24 cellular contexts compared by ENCODE assay signal in genomic region chr1:230243146-230243545, GRCh38.
DNase-seq lines count a peak whose midpoint lies in the region; ATAC-seq, FAIRE-seq and TF ChIP-seq lines count a peak whose summit lies in the region.
"Had no signal": no experiment of that assay in that cellular context is flagged by ENCODE, and none has a peak within 500 bp of the region (broad histone marks: within the 10 kb centered on the region; RNA-seq: fewer than 3 reads in every experiment).

No MANE protein-coding gene starts in this region.

- DNase-seq in H9: no peak
- no peak for DNase-seq in HFFc6
- DNase-seq in K562 (ENCODE audit: extremely low read depth in 1 of 4, low spot score in 3 of 4): no peak
- no peak for DNase-seq in trophoblast cell
- no peak for DNase-seq in tibial nerve (ENCODE audit: low spot score in 2 of 2)
- no peak for DNase-seq in cerebellar nuclear complex (lab: John Stamatoyannopoulos, UW)
- DNase-seq: ACHN; CD4-positive, alpha-beta T cell; COR-L47; DMS 273 treated with DMSO at 0.1 percent for 48 hours; DMS79 treated with DMSO at 0.1 percent for 48 hours; KBM-7; NCI-H1092 treated with DMSO at 0.1 percent for 48 hours; NCI-H146; NCI-H2029 treated with DMSO at 0.1 percent for 48 hours; NCI-H2171; NCI-H345; NCI-H524; NCI-H774; NK-92 treated with Interleukin-12 subunit alpha and Interleukin-12 subunit beta, amount 100 ng/mL, for 24 hours; Peyer's patch had no signal

- no peak overlapping the region for H2BK12ac ChIP-seq in H9 (ENCODE audit: insufficient read length, low read depth, low read length)
- H2BK12ac ChIP-seq in trophoblast cell (ENCODE audit: low read length): no peak overlapping the region

- H3K27me3 Mint-ChIP-seq in H9 (ENCODE audit: low read depth) (no peaks in the 10 kb centered on the region), HFFc6 (ENCODE audit: insufficient read depth) (no peaks in the 10 kb centered on the region; the same call in 1 of the 2 replicates)
- H3K27me3 Mint-ChIP-seq: CD4-positive, alpha-beta T cell had no signal

- CTCF ChIA-PET in K562 (lab: Yijun Ruan, JAX; ENCODE audit: low intra/inter-chr PET ratio): no interaction called here

- H2BK120ac ChIP-seq in H9 (ENCODE audit: low read depth, low read length, poor library complexity, severe bottlenecking) (no peak overlapping the region), trophoblast cell (ENCODE audit: insufficient read depth, low read length, poor library complexity) (no peak overlapping the region)

- H4K91ac ChIP-seq in H9 (ENCODE audit: insufficient read length, low read depth, low read length): no peak overlapping the region
- no peak overlapping the region for H4K91ac ChIP-seq in trophoblast cell (ENCODE audit: low read depth, low read length)

- H4K20me1 ChIP-seq in H9 (ENCODE audit: control insufficient read depth, insufficient read depth, insufficient read length): no peaks in the 10 kb centered on the region
- H4K20me1 ChIP-seq in K562 (replicated peaks; ENCODE audit: control insufficient read depth, insufficient read depth, low read length): no peaks in the 10 kb centered on the region

- H3K4me2 ChIP-seq in H9 (ENCODE audit: insufficient read depth, insufficient read length, low read length) (no peak overlapping the region), K562 (ENCODE audit: insufficient read depth, low read length) (no peak overlapping the region), trophoblast cell (ENCODE audit: low read length) (no peak overlapping the region)
- H3K4me2 ChIP-seq: BLaER1 had no signal

- TF ChIP-seq RAD21 in K562 (CRISPR knock-in tag; conservative IDR thresholded peaks at IDR 0.05 in 1 of 2, IDR thresholded peaks at IDR 0.05 in 1 of 2): no peak

- H2BK5ac ChIP-seq in H9 (ENCODE audit: insufficient read length, low read length): no peak overlapping the region
- H2BK5ac ChIP-seq in trophoblast cell (ENCODE audit: low read depth, low read length, poor library complexity): no peak overlapping the region

- H3K4me3 Mint-ChIP-seq in H9 (no peak overlapping the region), HFFc6 (no peak overlapping the region)
- H3K4me3 Mint-ChIP-seq: CD4-positive, alpha-beta T cell had no signal

- TF ChIP-seq EP300 in K562 (IDR thresholded peaks at IDR 0.05; ENCODE audit: low read length) (no peak), tibial nerve (IDR thresholded peaks at IDR 0.05) (no peak)

- H2AK5ac ChIP-seq in H9 (ENCODE audit: insufficient read length, low read length): no peak overlapping the region
- no peak overlapping the region for H2AK5ac ChIP-seq in trophoblast cell (ENCODE audit: low read length)

- H3K4me1 ChIP-seq in H9 (ENCODE audit: insufficient read depth, low read length): no peaks in the 10 kb centered on the region
- H3K4me1 ChIP-seq in K562 (replicated peaks in 1 of 2; ENCODE audit: control insufficient read depth in 2 of 2, insufficient read depth in 2 of 2, low read length in 2 of 2): peaks cover 0 to 5% of the 10 kb centered on the region in 2 experiments; a peak in 2 of 5 replicates
- peaks cover 11 to 15% of the 10 kb centered on the region in 2 experiments for H3K4me1 ChIP-seq in trophoblast cell (ENCODE audit: control insufficient read depth in 1 of 2, insufficient read depth in 2 of 2, low read length in 2 of 2)
- H3K4me1 ChIP-seq in tibial nerve: peaks cover 0 to 5% (median 2%) of the 10 kb centered on the region in 4 donors
- H3K4me1 ChIP-seq: Peyer's patch had no signal

- no peak overlapping the region for H3K14ac ChIP-seq in H9 (ENCODE audit: insufficient read depth, low read length)
- H3K14ac ChIP-seq in trophoblast cell (ENCODE audit: low read length): no peak overlapping the region

- no peak overlapping the region for H3K18ac ChIP-seq in H9 (ENCODE audit: insufficient read length, low read depth, low read length)
- peak overlapping the region; percentile 49 for H3K18ac ChIP-seq in trophoblast cell (ENCODE audit: low read length)

- H3K4ac ChIP-seq in H9 (ENCODE audit: low read depth, low read length) (no peak overlapping the region), trophoblast cell (ENCODE audit: low read depth, low read length) (no peak overlapping the region)

- FAIRE-seq in K562 (lab: Jason Lieb, UNC): no peak
- FAIRE-seq: H54 had no signal

- intact Hi-C loops in K562 (cut with micrococcal nuclease): no loop called here

- H3K9ac ChIP-seq in H9 (ENCODE audit: extremely low read depth, insufficient read length, low read length) (no peak overlapping the region), K562 (ENCODE audit: insufficient read depth in 1 of 2, low read depth in 2 of 2, low read length in 2 of 2) (0 out of 4 replicates have a peak overlapping the region, but pooled peaks of 1 of the 2 experiments have one; percentile 43), trophoblast cell (ENCODE audit: low read length) (no peak overlapping the region)
- H3K9ac ChIP-seq: BLaER1 had no signal

- H3K36me3 ChIP-seq in K562 (ENCODE audit: control insufficient read depth, insufficient read depth, low read length) (peaks cover 73% of the 10 kb centered on the region), trophoblast cell (ENCODE audit: control insufficient read depth in 1 of 2, insufficient read depth in 2 of 2, low read length in 2 of 2) (peaks cover 18% of the 10 kb centered on the region in 2 experiments), tibial nerve (peaks cover 0 to 81% (median 0%) of the 10 kb centered on the region in 3 donors)

- H3K27me3 ChIP-seq in H9 (ENCODE audit: insufficient read depth, low read length) (no peaks in the 10 kb centered on the region), K562 (ENCODE audit: control insufficient read depth in 2 of 2, insufficient read depth in 2 of 2, low read length in 2 of 2) (no peaks in the 10 kb centered on the region), trophoblast cell (ENCODE audit: insufficient read depth, low read length) (no peaks in the 10 kb centered on the region), tibial nerve (no peaks in the 10 kb centered on the region)
- H3K27me3 ChIP-seq: BLaER1, Peyer's patch had no signal

- no CpG with 5 or more reads among the region's 17 CpGs for WGBS in H9 (ENCODE audit: extremely low coverage, insufficient read length, low lambda C conversion rate)
- 92% methylated on average over 17 of the region's 17 CpGs for WGBS in K562 (ENCODE audit: insufficient coverage, low coverage, missing lambda C conversion rate)
- no CpG with 5 or more reads among the region's 17 CpGs for WGBS in trophoblast cell (ENCODE audit: extremely low coverage, insufficient coverage, insufficient read length)
- WGBS in tibial nerve, 2 donors: 89 to 93% methylated on average over 17 of the region's 17 CpGs

- H3K36me3 Mint-ChIP-seq in H9 (ENCODE audit: insufficient read depth in 1 of 3, low read depth in 3 of 3) (peaks cover 24 to 34% (median 34%) of the 10 kb centered on the region in 3 experiments), HFFc6 (ENCODE audit: low read depth) (peaks cover 43% of the 10 kb centered on the region)

- H3K56ac ChIP-seq in H9 (ENCODE audit: insufficient read length, low read depth, low read length): no peak overlapping the region

- ATAC-seq in K562 (no peak), GM21717 (IDR thresholded peaks at IDR 0.05; ENCODE audit: unreplicated experiment) (no peak)

- no peaks in the 10 kb centered on the region for H3K23me2 ChIP-seq in H9 (ENCODE audit: insufficient read length, low read depth, low read length, poor library complexity, severe bottlenecking)

- H3K79me2 ChIP-seq in H9 (ENCODE audit: insufficient read depth, low read length) (no peaks in the 10 kb centered on the region), K562 (ENCODE audit: control insufficient read depth, insufficient read depth, low read length) (no peaks in the 10 kb centered on the region), trophoblast cell (ENCODE audit: control insufficient read depth, insufficient read depth, low read length, poor library complexity) (no peaks in the 10 kb centered on the region)

- no peak overlapping the region for H4K8ac ChIP-seq in H9 (replicated peaks; ENCODE audit: insufficient read length, low read depth, low read length)
- no peak overlapping the region for H4K8ac ChIP-seq in trophoblast cell (ENCODE audit: low read depth, low read length)

- H3K9me1 ChIP-seq in K562 (ENCODE audit: control insufficient read depth, insufficient read depth, low read length): no peaks in the 10 kb centered on the region

- H3K27ac Mint-ChIP-seq in H9 (peak overlapping the region in 2 of 3 experiments; percentile 8 to 65; a peak in 1 of 7 replicates), HFFc6 (peak overlapping the region; percentile 18)
- H3K27ac Mint-ChIP-seq: CD4-positive, alpha-beta T cell had no signal

- H3K4me3 ChIP-seq in K562 (no peak overlapping the region), trophoblast cell (ENCODE audit: low read depth, low read length) (no peak overlapping the region), tibial nerve (no peak overlapping the region)
- H3K4me3 ChIP-seq: BLaER1, Peyer's patch had no signal

- H3K79me1 ChIP-seq in H9 (ENCODE audit: insufficient read depth, low read depth, low read length, poor library complexity, severe bottlenecking): no peaks in the 10 kb centered on the region
- H3K79me1 ChIP-seq in trophoblast cell (ENCODE audit: low read length): peaks cover 2% of the 10 kb centered on the region

- POLR2A ChIA-PET in K562 (lab: Yijun Ruan, JAX): no interaction called here

- no peak overlapping the region for H4K5ac ChIP-seq in H9 (ENCODE audit: insufficient read length, low read depth, low read length)

- no peak overlapping the region for H3K27ac ChIP-seq in H9 (ENCODE audit: insufficient read length, low read depth, low read length)
- H3K27ac ChIP-seq in K562 (ENCODE audit: extremely low read depth, low read depth, low read length): no peak overlapping the region
- H3K27ac ChIP-seq in trophoblast cell (ENCODE audit: low read depth, low read length): no peak overlapping the region
- H3K27ac ChIP-seq in tibial nerve: no peak overlapping the region
- H3K27ac ChIP-seq: BLaER1, Peyer's patch had no signal

- H3K9me3 ChIP-seq in H9 (ENCODE audit: control insufficient read depth, low read depth, low read length): no peaks in the 10 kb centered on the region
- H3K9me3 ChIP-seq in K562 (replicated peaks; ENCODE audit: control insufficient read depth, insufficient read depth, low read depth, low read length): no peaks in the 10 kb centered on the region
- H3K9me3 ChIP-seq in trophoblast cell (ENCODE audit: insufficient read depth, low read depth, low read length): peaks cover 2% of the 10 kb centered on the region
- no peaks in the 10 kb centered on the region for H3K9me3 ChIP-seq in tibial nerve
- H3K9me3 ChIP-seq: Peyer's patch had no signal

- H3K9me3 Mint-ChIP-seq in H9 (peaks cover 6 to 7% of the 10 kb centered on the region in 2 experiments; a peak in 2 of 5 replicates), HFFc6 (no peaks in the 10 kb centered on the region; the same call in 1 of the 2 replicates)

- no TSS peak for BruUV-seq in K562 (replicated peaks; lab: Mats Ljungman, UMichigan)

- H2BK20ac ChIP-seq in H9 (ENCODE audit: low read depth, low read length, poor library complexity, severe bottlenecking): no peak overlapping the region

- H3T11ph ChIP-seq in H9 (ENCODE audit: low read length): no peak overlapping the region

- TF ChIP-seq CTCF in H9 (conservative IDR thresholded peaks at IDR 0.05) (no peak), HFFc6 (IDR thresholded peaks at IDR 0.05) (no peak), K562 (IDR thresholded peaks at IDR 0.05 in 2 of 3, conservative IDR thresholded peaks at IDR 0.05 in 1 of 3; ENCODE audit: insufficient read depth in 2 of 3, low read depth in 1 of 3, low read length in 3 of 3) (no peak), tibial nerve (IDR thresholded peaks at IDR 0.05) (no peak)

- no peak overlapping the region for H2BK15ac ChIP-seq in H9 (ENCODE audit: low read depth, low read length)

- no peak overlapping the region for H4K12ac ChIP-seq in trophoblast cell (ENCODE audit: low read depth, low read length)

- H2AFZ ChIP-seq in H9 (ENCODE audit: low read length) (no peak overlapping the region), K562 (ENCODE audit: low read depth, low read length) (no peak overlapping the region), trophoblast cell (ENCODE audit: insufficient read depth, low read length, poor library complexity) (no peak overlapping the region)

- in situ Hi-C loops in K562 (cut with MboI): no loop called here

- no peak for TF ChIP-seq POLR2A in K562 (conservative IDR thresholded peaks at IDR 0.05)
- TF ChIP-seq POLR2A in tibial nerve (IDR thresholded peaks at IDR 0.05): no peak

- no peak overlapping the region for H3K23ac ChIP-seq in H9 (ENCODE audit: insufficient read length, low read depth, low read length)
- no peak overlapping the region for H3K23ac ChIP-seq in trophoblast cell (ENCODE audit: low read length)

- H3K4me1 Mint-ChIP-seq in H9: peaks cover 2 to 3% of the 10 kb centered on the region in 2 experiments; a peak in 3 of 4 replicates
- H3K4me1 Mint-ChIP-seq in HFFc6 (ENCODE audit: low read depth): peaks cover 23% of the 10 kb centered on the region
